In the genomic region with DNA sequence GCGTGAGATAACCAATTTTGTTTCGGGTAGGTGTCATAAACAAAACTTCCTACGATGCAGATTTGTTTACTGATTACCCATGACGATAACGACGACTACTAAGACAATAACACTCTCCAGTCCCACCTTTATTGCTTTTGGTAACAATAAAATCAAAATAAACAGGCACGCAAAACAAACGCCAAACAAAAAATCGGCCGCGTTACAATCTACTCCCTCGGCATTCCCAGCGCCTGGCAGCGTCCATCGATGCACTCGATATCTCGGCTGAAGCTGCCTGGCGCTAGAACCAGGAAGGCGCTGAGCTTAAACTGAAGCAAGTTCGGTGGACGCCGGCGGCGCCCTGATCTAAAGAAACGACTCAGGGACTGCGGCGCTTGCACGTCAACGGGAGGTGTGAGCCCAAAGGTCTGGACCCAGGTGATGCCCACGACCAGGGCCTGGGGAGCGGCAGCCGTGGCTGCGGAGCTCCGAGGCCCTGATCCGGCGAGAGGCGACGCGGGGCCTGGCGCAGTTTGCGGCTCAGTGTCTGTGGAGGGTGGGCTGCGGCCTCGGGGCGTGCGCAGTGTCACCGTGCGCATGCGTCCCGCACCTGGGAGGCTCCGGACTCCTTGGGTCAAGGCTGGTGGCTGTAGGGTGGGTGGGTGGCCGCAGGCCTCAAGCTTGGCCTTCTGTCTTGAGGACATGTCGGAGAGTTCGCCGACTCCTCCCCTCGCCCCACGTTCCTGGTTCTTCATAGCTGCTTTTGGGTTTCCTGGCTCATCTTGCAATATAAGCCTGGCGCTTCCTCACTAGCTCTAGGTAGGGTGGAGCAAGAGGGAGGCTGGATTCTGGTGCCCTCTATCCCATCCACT, we compare ENCODE assay signal across 1 cellular context.
A peak's percentile ranks its signal among the peaks of the same experiment; 100 is the strongest.
TF ChIP-seq lines count a peak whose summit lies in the region.

Gene RSRC1 (plus strand): TSS at position 286 of the 854 bp plus-strand sequence. CDS start 12,016 bp downstream, outside the sequence.

TF ChIP-seq in K562, 482 proteins besides CTCF, POLR2A, EP300 and RAD21 (continued from another document and continues in another):
- TF ChIP-seq GTF3C2 (IDR thresholded peaks at IDR 0.05; ENCODE audit: borderline replicate concordance, extremely low read depth, insufficient read length) (no peak), ETV6 (IDR thresholded peaks at IDR 0.05; ENCODE audit: borderline replicate concordance in 1 of 2, low read depth in 2 of 2, low read length in 1 of 2) (no peak), ETV6 (CRISPR knock-in tag; IDR thresholded peaks at IDR 0.05; ENCODE audit: borderline replicate concordance) (0 out of 2 replicates have a peak, but pooled peaks have one; percentile 23), ZNF449 (CRISPR knock-in tag; IDR thresholded peaks at IDR 0.05) (no peak), ZHX1 (conservative IDR thresholded peaks at IDR 0.05; ENCODE audit: low read length) (no peak), ZNF133 (CRISPR knock-in tag; IDR thresholded peaks at IDR 0.05) (no peak), PHTF2 (CRISPR knock-in tag; IDR thresholded peaks at IDR 0.05) (no peak), BRCA1 (IDR thresholded peaks at IDR 0.05) (no peak), BRCA1 (CRISPR knock-in tag; IDR thresholded peaks at IDR 0.05) (no peak), NONO (IDR thresholded peaks at IDR 0.05; ENCODE audit: low read depth in 2 of 2, low read length in 1 of 2) (peak; percentile 38 to 75; a peak in 2 of 4 replicates), ZFP1 (CRISPR knock-in tag; IDR thresholded peaks at IDR 0.05) (no peak), CEBPB (tag; IDR thresholded peaks at IDR 0.05) (peak; percentile 52), GATAD2B (IDR thresholded peaks at IDR 0.05; ENCODE audit: borderline replicate concordance) (no peak), ZNF263 (CRISPR knock-in tag; IDR thresholded peaks at IDR 0.05; ENCODE audit: borderline replicate concordance) (peak; percentile 51; the same call in 1 of the 2 replicates), MAFK (IDR thresholded peaks at IDR 0.05; ENCODE audit: low read length) (peak; percentile 35; the same call in 1 of the 2 replicates), TEAD2 (tag; IDR thresholded peaks at IDR 0.05) (no peak), ZNF197 (CRISPR knock-in tag; IDR thresholded peaks at IDR 0.05; ENCODE audit: low read depth) (no peak), CBX3 (IDR thresholded peaks at IDR 0.05; ENCODE audit: borderline replicate concordance in 1 of 2, low read length in 2 of 2) (0 out of 3 replicates have a peak, but pooled peaks of 1 of the 2 experiments have one; percentile 38), NFRKB (IDR thresholded peaks at IDR 0.05; ENCODE audit: low read depth) (peak; percentile 35), HDAC3 (IDR thresholded peaks at IDR 0.05; ENCODE audit: borderline replicate concordance, partially characterized antibody) (no peak), ZKSCAN8 (CRISPR knock-in tag; IDR thresholded peaks at IDR 0.05) (no peak), ZBTB9 (CRISPR knock-in tag; IDR thresholded peaks at IDR 0.05) (peak; percentile 13), U2AF1 (optimal IDR thresholded peaks at IDR 0.05; ENCODE audit: low read depth, low read length) (no peak), IFI16 (CRISPR knock-in tag; IDR thresholded peaks at IDR 0.05) (no peak), POLR3A (IDR thresholded peaks at IDR 0.05; ENCODE audit: borderline replicate concordance, extremely low read depth, insufficient read depth, insufficient read length) (no peak), LEF1 (IDR thresholded peaks at IDR 0.05) (peak; percentile 65; the same call in 1 of the 2 replicates), FOXK2 (conservative IDR thresholded peaks at IDR 0.05 in 1 of 2, IDR thresholded peaks at IDR 0.05 in 1 of 2; ENCODE audit: low read depth in 2 of 2) (peak; percentile 91 to 95), MITF (IDR thresholded peaks at IDR 0.05) (no peak), RFX5 (IDR thresholded peaks at IDR 0.05; ENCODE audit: low read depth, low read length) (no peak)
- TF ChIP-seq, protein P1, sequence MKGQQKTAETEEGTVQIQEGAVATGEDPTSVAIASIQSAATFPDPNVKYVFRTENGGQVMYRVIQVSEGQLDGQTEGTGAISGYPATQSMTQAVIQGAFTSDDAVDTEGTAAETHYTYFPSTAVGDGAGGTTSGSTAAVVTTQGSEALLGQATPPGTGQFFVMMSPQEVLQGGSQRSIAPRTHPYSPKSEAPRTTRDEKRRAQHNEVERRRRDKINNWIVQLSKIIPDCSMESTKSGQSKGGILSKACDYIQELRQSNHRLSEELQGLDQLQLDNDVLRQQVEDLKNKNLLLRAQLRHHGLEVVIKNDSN (CRISPR knock-in tag; IDR thresholded peaks at IDR 0.05): no peak
- TF ChIP-seq, protein P2, sequence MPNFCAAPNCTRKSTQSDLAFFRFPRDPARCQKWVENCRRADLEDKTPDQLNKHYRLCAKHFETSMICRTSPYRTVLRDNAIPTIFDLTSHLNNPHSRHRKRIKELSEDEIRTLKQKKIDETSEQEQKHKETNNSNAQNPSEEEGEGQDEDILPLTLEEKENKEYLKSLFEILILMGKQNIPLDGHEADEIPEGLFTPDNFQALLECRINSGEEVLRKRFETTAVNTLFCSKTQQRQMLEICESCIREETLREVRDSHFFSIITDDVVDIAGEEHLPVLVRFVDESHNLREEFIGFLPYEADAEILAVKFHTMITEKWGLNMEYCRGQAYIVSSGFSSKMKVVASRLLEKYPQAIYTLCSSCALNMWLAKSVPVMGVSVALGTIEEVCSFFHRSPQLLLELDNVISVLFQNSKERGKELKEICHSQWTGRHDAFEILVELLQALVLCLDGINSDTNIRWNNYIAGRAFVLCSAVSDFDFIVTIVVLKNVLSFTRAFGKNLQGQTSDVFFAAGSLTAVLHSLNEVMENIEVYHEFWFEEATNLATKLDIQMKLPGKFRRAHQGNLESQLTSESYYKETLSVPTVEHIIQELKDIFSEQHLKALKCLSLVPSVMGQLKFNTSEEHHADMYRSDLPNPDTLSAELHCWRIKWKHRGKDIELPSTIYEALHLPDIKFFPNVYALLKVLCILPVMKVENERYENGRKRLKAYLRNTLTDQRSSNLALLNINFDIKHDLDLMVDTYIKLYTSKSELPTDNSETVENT (CRISPR knock-in tag; IDR thresholded peaks at IDR 0.05): no peak
- TF ChIP-seq, protein P3, sequence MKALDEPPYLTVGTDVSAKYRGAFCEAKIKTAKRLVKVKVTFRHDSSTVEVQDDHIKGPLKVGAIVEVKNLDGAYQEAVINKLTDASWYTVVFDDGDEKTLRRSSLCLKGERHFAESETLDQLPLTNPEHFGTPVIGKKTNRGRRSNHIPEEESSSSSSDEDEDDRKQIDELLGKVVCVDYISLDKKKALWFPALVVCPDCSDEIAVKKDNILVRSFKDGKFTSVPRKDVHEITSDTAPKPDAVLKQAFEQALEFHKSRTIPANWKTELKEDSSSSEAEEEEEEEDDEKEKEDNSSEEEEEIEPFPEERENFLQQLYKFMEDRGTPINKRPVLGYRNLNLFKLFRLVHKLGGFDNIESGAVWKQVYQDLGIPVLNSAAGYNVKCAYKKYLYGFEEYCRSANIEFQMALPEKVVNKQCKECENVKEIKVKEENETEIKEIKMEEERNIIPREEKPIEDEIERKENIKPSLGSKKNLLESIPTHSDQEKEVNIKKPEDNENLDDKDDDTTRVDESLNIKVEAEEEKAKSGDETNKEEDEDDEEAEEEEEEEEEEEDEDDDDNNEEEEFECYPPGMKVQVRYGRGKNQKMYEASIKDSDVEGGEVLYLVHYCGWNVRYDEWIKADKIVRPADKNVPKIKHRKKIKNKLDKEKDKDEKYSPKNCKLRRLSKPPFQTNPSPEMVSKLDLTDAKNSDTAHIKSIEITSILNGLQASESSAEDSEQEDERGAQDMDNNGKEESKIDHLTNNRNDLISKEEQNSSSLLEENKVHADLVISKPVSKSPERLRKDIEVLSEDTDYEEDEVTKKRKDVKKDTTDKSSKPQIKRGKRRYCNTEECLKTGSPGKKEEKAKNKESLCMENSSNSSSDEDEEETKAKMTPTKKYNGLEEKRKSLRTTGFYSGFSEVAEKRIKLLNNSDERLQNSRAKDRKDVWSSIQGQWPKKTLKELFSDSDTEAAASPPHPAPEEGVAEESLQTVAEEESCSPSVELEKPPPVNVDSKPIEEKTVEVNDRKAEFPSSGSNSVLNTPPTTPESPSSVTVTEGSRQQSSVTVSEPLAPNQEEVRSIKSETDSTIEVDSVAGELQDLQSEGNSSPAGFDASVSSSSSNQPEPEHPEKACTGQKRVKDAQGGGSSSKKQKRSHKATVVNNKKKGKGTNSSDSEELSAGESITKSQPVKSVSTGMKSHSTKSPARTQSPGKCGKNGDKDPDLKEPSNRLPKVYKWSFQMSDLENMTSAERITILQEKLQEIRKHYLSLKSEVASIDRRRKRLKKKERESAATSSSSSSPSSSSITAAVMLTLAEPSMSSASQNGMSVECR (CRISPR knock-in tag; IDR thresholded peaks at IDR 0.05): peak; percentile 90
- TF ChIP-seq, protein P4, sequence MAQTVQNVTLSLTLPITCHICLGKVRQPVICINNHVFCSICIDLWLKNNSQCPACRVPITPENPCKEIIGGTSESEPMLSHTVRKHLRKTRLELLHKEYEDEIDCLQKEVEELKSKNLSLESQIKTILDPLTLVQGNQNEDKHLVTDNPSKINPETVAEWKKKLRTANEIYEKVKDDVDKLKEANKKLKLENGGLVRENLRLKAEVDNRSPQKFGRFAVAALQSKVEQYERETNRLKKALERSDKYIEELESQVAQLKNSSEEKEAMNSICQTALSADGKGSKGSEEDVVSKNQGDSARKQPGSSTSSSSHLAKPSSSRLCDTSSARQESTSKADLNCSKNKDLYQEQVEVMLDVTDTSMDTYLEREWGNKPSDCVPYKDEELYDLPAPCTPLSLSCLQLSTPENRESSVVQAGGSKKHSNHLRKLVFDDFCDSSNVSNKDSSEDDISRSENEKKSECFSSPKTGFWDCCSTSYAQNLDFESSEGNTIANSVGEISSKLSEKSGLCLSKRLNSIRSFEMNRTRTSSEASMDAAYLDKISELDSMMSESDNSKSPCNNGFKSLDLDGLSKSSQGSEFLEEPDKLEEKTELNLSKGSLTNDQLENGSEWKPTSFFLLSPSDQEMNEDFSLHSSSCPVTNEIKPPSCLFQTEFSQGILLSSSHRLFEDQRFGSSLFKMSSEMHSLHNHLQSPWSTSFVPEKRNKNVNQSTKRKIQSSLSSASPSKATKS (CRISPR knock-in tag; IDR thresholded peaks at IDR 0.05): no peak
